1 cellular context compared by ENCODE assay signal in genomic region chr17:81166033-81166472, GRCh38.
TF ChIP-seq lines count a peak whose summit lies in the region.

Gene AATK, minus strand, starts transcription at chr17:81166221. Its CDS starts 229 bp downstream, at chr17:81165992.

TF ChIP-seq in A549, 52 proteins besides CTCF, POLR2A, EP300 and RAD21 (continued from another document):
- no peak for TF ChIP-seq HES2 (IDR thresholded peaks at IDR 0.05)
- TF ChIP-seq RFX5 (IDR thresholded peaks at IDR 0.05) = no peak
